Comparison of ENCODE assay signal across 21 cellular contexts in genomic region chr17:30203471-30203981, GRCh38. TPM values are rescaled to one million over a fixed set of nuclear protein-coding genes. Genes with fewer than 3 reads are reported as not detected.
DNase-seq lines count a peak whose midpoint lies in the region; ATAC-seq, FAIRE-seq and TF ChIP-seq lines count a peak whose summit lies in the region.
"Had no signal": no experiment of that assay in that cellular context is flagged by ENCODE, and none has a peak within 500 bp of the region (broad histone marks: within the 10 kb centered on the region; RNA-seq: fewer than 3 reads in every experiment).

No MANE protein-coding gene starts in this region.

- 94% methylated on average over 5 of the region's 6 CpGs for WGBS in HepG2 (ENCODE audit: low lambda C conversion rate)
- WGBS in right lobe of liver (ENCODE audit: insufficient coverage, low coverage, low lambda C conversion rate, missing lambda C conversion rate) = 87% methylated on average over 4 of the region's 6 CpGs
- WGBS in prostate gland = 52% methylated on average over 6 of the region's 6 CpGs

- intact Hi-C loops in HepG2 (cut with micrococcal nuclease; ENCODE audit: unreplicated experiment) (no loop called here), right lobe of liver (cut with DNase I) (no loop called here), Panc1 (cut with micrococcal nuclease; ENCODE audit: unreplicated experiment) (no loop called here), endothelial cell of umbilical vein (cut with micrococcal nuclease) (no loop called here), prostate gland (cut with DNase I) (no loop called here)

- BruUV-seq in HepG2 (replicated peaks; lab: Mats Ljungman, UMichigan) = no TSS peak
- no TSS peak for BruUV-seq in Panc1 (replicated peaks; lab: Mats Ljungman, UMichigan)
- BruUV-seq in endothelial cell of umbilical vein (replicated peaks; lab: Mats Ljungman, UMichigan) = no TSS peak

- H3K4me1 ChIP-seq in HepG2 (ENCODE audit: insufficient read depth, low read length) (no peaks in the 10 kb centered on the region), right lobe of liver (no peaks in the 10 kb centered on the region), Panc1 (ENCODE audit: control insufficient read depth, insufficient read depth, low read length) (no peaks in the 10 kb centered on the region), endothelial cell of umbilical vein (ENCODE audit: control insufficient read depth, extremely low read depth, insufficient read depth, low read length) (peaks cover 7% of the 10 kb centered on the region), prostate gland (replicated peaks) (no peaks in the 10 kb centered on the region)
- H3K4me1 ChIP-seq: left lung, sigmoid colon had no signal

- no peak overlapping the region for H3K4me3 ChIP-seq in HepG2 (replicated peaks in 1 of 3; ENCODE audit: insufficient read depth in 1 of 3, low read depth in 2 of 3, low read length in 3 of 3)
- H3K4me3 ChIP-seq in right lobe of liver = no peak overlapping the region
- H3K4me3 ChIP-seq in Panc1 (ENCODE audit: low read depth in 2 of 2, low read length in 2 of 2) = no peak overlapping the region
- no peak overlapping the region for H3K4me3 ChIP-seq in endothelial cell of umbilical vein (replicated peaks in 1 of 3; ENCODE audit: insufficient read depth in 1 of 3, low read depth in 1 of 3, low read length in 3 of 3)
- H3K4me3 ChIP-seq in prostate gland = no peak overlapping the region
- H3K4me3 ChIP-seq: left lung, sigmoid colon had no signal

- peak; percentile 49 for ATAC-seq in HepG2
- no peak for ATAC-seq in right lobe of liver
- peak; percentile 70; the same call in 1 of the 2 replicates for ATAC-seq in Panc1
- peak; percentile 27 to 71 for ATAC-seq in stimulated activated naive B cell treated with anti-CD40 and anti-IgM and Interleukin-4, amounts not matched to agents 10 μg/mL and 1 μg/mL and 100 μg/mL, for 72 hours (replicated peaks)
- ATAC-seq: activated T-cell treated with anti-CD3 and anti-CD28 coated beads, Interleukin-2, amount 50 U/mL, for 72 hours; left lung; T-cell had no signal

- H3K9me3 ChIP-seq in HepG2 (ENCODE audit: low read length) (no peaks in the 10 kb centered on the region), right lobe of liver (no peaks in the 10 kb centered on the region), Panc1 (ENCODE audit: control insufficient read depth, insufficient read depth, low read depth, low read length) (no peaks in the 10 kb centered on the region), endothelial cell of umbilical vein (replicated peaks; ENCODE audit: control insufficient read depth, insufficient read depth, low read length) (no peaks in the 10 kb centered on the region), prostate gland (no peaks in the 10 kb centered on the region)
- H3K9me3 ChIP-seq: left lung, sigmoid colon had no signal

- POLR2A ChIA-PET in HepG2 (lab: Yijun Ruan, JAX) (interaction anchor here (1.7 kb wide), 1 partner anchor 19 kb away, joined by 5 read pairs; no protein-coding TSS in a partner anchor), Panc1 (lab: Charles Lee) (interaction anchor here (0.6 kb wide), 1 partner anchor 432 kb away, joined by 3 read pairs; no protein-coding TSS in a partner anchor), endothelial cell of umbilical vein (lab: Charles Lee) (no interaction called here)

- no peaks in the 10 kb centered on the region for H3K79me2 ChIP-seq in HepG2 (ENCODE audit: insufficient read depth, low read length)
- H3K79me2 ChIP-seq in endothelial cell of umbilical vein (ENCODE audit: control insufficient read depth, insufficient read depth, low read length) = no peaks in the 10 kb centered on the region

- H3K27ac Mint-ChIP-seq in stimulated activated naive B cell treated with anti-CD40 and anti-IgM and Interleukin-4, amounts not matched to agents 10 μg/mL and 1 μg/mL and 100 μg/mL, for 72 hours = no peak overlapping the region
- H3K27ac Mint-ChIP-seq: activated CD4-positive, alpha-beta memory T cell treated with anti-CD3 and anti-CD28 coated beads, Interleukin-2, amount 10 ng/mL, durations not matched to agents 7 days and 5 days; activated naive CD8-positive, alpha-beta T cell treated with anti-CD3 and anti-CD28 coated beads for 36 hours; activated T-cell treated with anti-CD3 and anti-CD28 coated beads, Interleukin-2, amount 50 U/mL, for 72 hours; CD4-positive, CD25-positive, alpha-beta regulatory T cell; T-cell had no signal

- no peak for DNase-seq in HepG2 (ENCODE audit: low spot score)
- DNase-seq in right lobe of liver = no peak
- DNase-seq in Panc1 (ENCODE audit: low read depth, low spot score) = no peak
- peak; percentile 25 for DNase-seq in endothelial cell of umbilical vein (ENCODE audit: low read depth, low spot score)
- DNase-seq in stimulated activated naive B cell treated with anti-CD40 and anti-IgM and Interleukin-4, amounts not matched to agents 10 μg/mL and 1 μg/mL and 100 μg/mL, for 72 hours = no peak
- DNase-seq in prostate gland (ENCODE audit: low spot score) = no peak
- DNase-seq in HK-2 (ENCODE audit: unreplicated experiment) = no peak
- DNase-seq in HUDEP-2 (lab: John Stamatoyannopoulos, UW; ENCODE audit: unreplicated experiment in 76 of 76) = no peak
- DNase-seq: activated CD4-positive, alpha-beta memory T cell treated with anti-CD3 and anti-CD28 coated beads, Interleukin-2, amount 10 ng/mL, durations not matched to agents 7 days and 5 days; activated naive CD8-positive, alpha-beta T cell treated with anti-CD3 and anti-CD28 coated beads for 36 hours; activated T-cell treated with anti-CD3 and anti-CD28 coated beads, Interleukin-2, amount 50 U/mL, for 72 hours; CD4-positive, CD25-positive, alpha-beta regulatory T cell; foreskin melanocyte; left lung; MM.1S; NCI-H1694 treated with DMSO at 0.1 percent for 48 hours; NCI-H345; sigmoid colon; T-cell had no signal

- H3K36me3 Mint-ChIP-seq in stimulated activated naive B cell treated with anti-CD40 and anti-IgM and Interleukin-4, amounts not matched to agents 10 μg/mL and 1 μg/mL and 100 μg/mL, for 72 hours = no peaks in the 10 kb centered on the region
- H3K36me3 Mint-ChIP-seq: activated naive CD8-positive, alpha-beta T cell treated with anti-CD3 and anti-CD28 coated beads for 36 hours; CD4-positive, CD25-positive, alpha-beta regulatory T cell; T-cell had no signal

- no peak for TF ChIP-seq POLR2A in HepG2 (IDR thresholded peaks at IDR 0.05; ENCODE audit: insufficient read depth in 1 of 2, low read depth in 2 of 2, low read length in 2 of 2)
- TF ChIP-seq POLR2A in right lobe of liver (IDR thresholded peaks at IDR 0.05) = no peak
- no peak for TF ChIP-seq POLR2A in endothelial cell of umbilical vein (IDR thresholded peaks at IDR 0.05; ENCODE audit: low read depth, low read length)
- no peak for TF ChIP-seq POLR2A in prostate gland (IDR thresholded peaks at IDR 0.05)

- H3K9me1 ChIP-seq in endothelial cell of umbilical vein (replicated peaks; ENCODE audit: control insufficient read depth, extremely low read depth, insufficient read depth, low read length) = no peaks in the 10 kb centered on the region

- H3K9ac ChIP-seq in HepG2 (ENCODE audit: insufficient read depth, low read depth, low read length) (no peak overlapping the region), endothelial cell of umbilical vein (replicated peaks; ENCODE audit: extremely low read depth, insufficient read depth, low read length) (no peak overlapping the region)

- no peaks in the 10 kb centered on the region for H4K20me1 ChIP-seq in HepG2 (ENCODE audit: insufficient read depth, low read length)
- no peaks in the 10 kb centered on the region for H4K20me1 ChIP-seq in endothelial cell of umbilical vein (replicated peaks; ENCODE audit: control insufficient read depth, extremely low read depth, insufficient read depth, low read length)

- no peak for FAIRE-seq in HepG2 (lab: Jason Lieb, UNC)
- FAIRE-seq in endothelial cell of umbilical vein (lab: Jason Lieb, UNC) = peak; percentile 38

- in situ Hi-C loops in HepG2 (cut with HindIII; ENCODE audit: extremely low pct_ligation_motif_present, low pct_unique_long_range_greater_than_20kb) (no loop called here), Panc1 (cut with HindIII; ENCODE audit: low pct_unique_long_range_greater_than_20kb, low sequenced_read_pairs) (no loop called here)

- no peak overlapping the region for H3K4me3 Mint-ChIP-seq in stimulated activated naive B cell treated with anti-CD40 and anti-IgM and Interleukin-4, amounts not matched to agents 10 μg/mL and 1 μg/mL and 100 μg/mL, for 72 hours
- H3K4me3 Mint-ChIP-seq: activated CD4-positive, alpha-beta memory T cell treated with anti-CD3 and anti-CD28 coated beads, Interleukin-2, amount 10 ng/mL, durations not matched to agents 7 days and 5 days; activated naive CD8-positive, alpha-beta T cell treated with anti-CD3 and anti-CD28 coated beads for 36 hours; activated T-cell treated with anti-CD3 and anti-CD28 coated beads, Interleukin-2, amount 50 U/mL, for 72 hours; CD4-positive, CD25-positive, alpha-beta regulatory T cell; T-cell had no signal

- dilution Hi-C loops in endothelial cell of umbilical vein (cut with MboI; ENCODE audit: extremely low pct_ligation_motif_present, low sequenced_read_pairs) = no loop called here

- peaks cover 12 to 30% of the 10 kb centered on the region in 2 donors for H3K27me3 Mint-ChIP-seq in stimulated activated naive B cell treated with anti-CD40 and anti-IgM and Interleukin-4, amounts not matched to agents 10 μg/mL and 1 μg/mL and 100 μg/mL, for 72 hours

- H2AFZ ChIP-seq in HepG2 (ENCODE audit: low read length) (no peak overlapping the region), endothelial cell of umbilical vein (ENCODE audit: low read depth, low read length) (no peak overlapping the region)

- no peaks in the 10 kb centered on the region for H3K27me3 ChIP-seq in HepG2 (ENCODE audit: control insufficient read depth in 1 of 2, insufficient read depth in 2 of 2, low read length in 2 of 2)
- no peaks in the 10 kb centered on the region for H3K27me3 ChIP-seq in right lobe of liver
- no peaks in the 10 kb centered on the region for H3K27me3 ChIP-seq in Panc1 (ENCODE audit: control insufficient read depth, insufficient read depth, low read length)
- H3K27me3 ChIP-seq in endothelial cell of umbilical vein (ENCODE audit: control insufficient read depth in 2 of 2, insufficient read depth in 2 of 2, low read length in 2 of 2) = no peaks in the 10 kb centered on the region
- H3K27me3 ChIP-seq in prostate gland (replicated peaks; ENCODE audit: insufficient read depth) = no peaks in the 10 kb centered on the region
- H3K27me3 ChIP-seq: left lung had no signal

- no peak overlapping the region for H3K4me2 ChIP-seq in HepG2 (ENCODE audit: low read depth, low read length)
- H3K4me2 ChIP-seq in endothelial cell of umbilical vein (ENCODE audit: insufficient read depth, low read length) = no peak overlapping the region

- no peaks in the 10 kb centered on the region for H3K9me3 Mint-ChIP-seq in stimulated activated naive B cell treated with anti-CD40 and anti-IgM and Interleukin-4, amounts not matched to agents 10 μg/mL and 1 μg/mL and 100 μg/mL, for 72 hours
- H3K9me3 Mint-ChIP-seq: activated CD4-positive, alpha-beta memory T cell treated with anti-CD3 and anti-CD28 coated beads, Interleukin-2, amount 10 ng/mL, durations not matched to agents 7 days and 5 days; activated naive CD8-positive, alpha-beta T cell treated with anti-CD3 and anti-CD28 coated beads for 36 hours; activated T-cell treated with anti-CD3 and anti-CD28 coated beads, Interleukin-2, amount 50 U/mL, for 72 hours; CD4-positive, CD25-positive, alpha-beta regulatory T cell; T-cell had no signal

- peaks cover 9 to 16% of the 10 kb centered on the region in 2 donors for H3K4me1 Mint-ChIP-seq in stimulated activated naive B cell treated with anti-CD40 and anti-IgM and Interleukin-4, amounts not matched to agents 10 μg/mL and 1 μg/mL and 100 μg/mL, for 72 hours
- H3K4me1 Mint-ChIP-seq: activated CD4-positive, alpha-beta memory T cell treated with anti-CD3 and anti-CD28 coated beads, Interleukin-2, amount 10 ng/mL, durations not matched to agents 7 days and 5 days; CD4-positive, CD25-positive, alpha-beta regulatory T cell; T-cell had no signal

- CTCF ChIA-PET in HepG2 (lab: Yijun Ruan, JAX; ENCODE audit: low intra/inter-chr PET ratio, low total read pairs) = no interaction called here
- CTCF ChIA-PET in Panc1 (lab: Charles Lee) = no interaction called here
- CTCF ChIA-PET in endothelial cell of umbilical vein (lab: Charles Lee) = interaction anchor here (0.9 to 2.5 kb wide), 7 partner anchors 9 to 110 kb away, joined by 3 to 8 read pairs (median 4); no protein-coding TSS in a partner anchor

- TF ChIP-seq EP300 in HepG2 (IDR thresholded peaks at IDR 0.05; ENCODE audit: low read depth in 2 of 2, low read length in 2 of 2) (no peak), HepG2 (CRISPR knock-in tag; IDR thresholded peaks at IDR 0.05; ENCODE audit: borderline replicate concordance) (no peak)

- H3K27ac ChIP-seq in HepG2 (ENCODE audit: extremely low read length, insufficient read depth, low read length) (no peak overlapping the region), right lobe of liver (no peak overlapping the region), Panc1 (ENCODE audit: low read length) (no peak overlapping the region), endothelial cell of umbilical vein (ENCODE audit: insufficient read depth, low read depth, low read length) (no peak overlapping the region), prostate gland (no peak overlapping the region)
- H3K27ac ChIP-seq: epithelial cell of prostate, left lung, RWPE1, sigmoid colon had no signal

- TF ChIP-seq CTCF in HepG2 (CRISPR knock-in tag; IDR thresholded peaks at IDR 0.05) (no peak), right lobe of liver (IDR thresholded peaks at IDR 0.05) (no peak), Panc1 (IDR thresholded peaks at IDR 0.05) (no peak), endothelial cell of umbilical vein (IDR thresholded peaks at IDR 0.05; ENCODE audit: extremely low read depth in 1 of 2, insufficient read depth in 1 of 2, low read depth in 1 of 2, low read length in 2 of 2) (peak in 1 of 2 donors; percentile 13), prostate gland (IDR thresholded peaks at IDR 0.05) (no peak)

- H3K36me3 ChIP-seq in HepG2 (replicated peaks in 1 of 2; ENCODE audit: control insufficient read depth in 1 of 2, insufficient read depth in 2 of 2, low read length in 2 of 2) (no peaks in the 10 kb centered on the region; a peak in 1 of 5 replicates), right lobe of liver (no peaks in the 10 kb centered on the region), Panc1 (ENCODE audit: control insufficient read depth, insufficient read depth, low read length) (no peaks in the 10 kb centered on the region), endothelial cell of umbilical vein (ENCODE audit: control insufficient read depth in 2 of 2, extremely low read depth in 1 of 2, insufficient read depth in 2 of 2, low read length in 2 of 2) (no peaks in the 10 kb centered on the region), prostate gland (no peaks in the 10 kb centered on the region)
- H3K36me3 ChIP-seq: left lung, sigmoid colon had no signal

- no peak for TF ChIP-seq RAD21 in HepG2 (CRISPR knock-in tag; IDR thresholded peaks at IDR 0.05)

RNA-seq across cellular contexts. Expression of gene SLC6A4, which starts 32.0 kb away (rescaled TPM):
- 5.6 and 7.6 TPM in 2 replicates for total RNA-seq in HepG2 (2016; rRNA removed; fragmentation: Illumina TruSeq; extraction: Trizol)
- 1.9 and 2.0 TPM in 2 replicates for total RNA-seq in HepG2 (2016; cell fraction: cytosol; rRNA removed; fragmentation: Illumina TruSeq; extraction: Trizol; ENCODE audit: low read depth)
- total RNA-seq in HepG2 (2016; cell fraction: insoluble cytoplasmic fraction; rRNA removed; fragmentation: Illumina TruSeq; extraction: Trizol) = 5.7 and 7.3 TPM in 2 replicates
- 4.1 and 5.6 TPM in 2 replicates for total RNA-seq in HepG2 (2016; cell fraction: membrane; rRNA removed; fragmentation: Illumina TruSeq; extraction: Trizol)
- 6.7 and 7.0 TPM in 2 replicates for total RNA-seq in HepG2 (2016; cell fraction: nucleus; rRNA removed; fragmentation: Illumina TruSeq; extraction: Trizol)
- polyA plus RNA-seq in HepG2 (2011; rRNA removed) = 20.3 and 21.9 TPM in 2 replicates
- polyA plus RNA-seq in HepG2 (2011; cell fraction: cytosol; rRNA removed) = 15.7 and 20.0 TPM in 2 replicates
- polyA plus RNA-seq in HepG2 (2011; cell fraction: nucleus; rRNA removed) = 8.1 and 11.6 TPM in 2 replicates
- polyA plus RNA-seq in HepG2 (2012) = 15.5 and 28.1 TPM in 2 replicates
- 1.6 and 2.3 TPM in 2 replicates for polyA plus RNA-seq in HepG2 (2016; cell fraction: cytosol; fragmentation: Illumina TruSeq; extraction: Trizol; ENCODE audit: low read depth)
- 5.2 and 5.3 TPM in 2 replicates for polyA plus RNA-seq in HepG2 (2016; cell fraction: insoluble cytoplasmic fraction; fragmentation: Illumina TruSeq; extraction: Trizol; ENCODE audit: low read depth)
- polyA plus RNA-seq in HepG2 (2016; cell fraction: membrane; fragmentation: Illumina TruSeq; extraction: Trizol; ENCODE audit: low read depth) = 3.7 and 4.6 TPM in 2 replicates
- polyA plus RNA-seq in HepG2 (2016; cell fraction: nucleus; fragmentation: Illumina TruSeq; extraction: Trizol; ENCODE audit: insufficient read depth, low read depth) = 9.8 and 10.4 TPM in 2 replicates
- 24.8 TPM in 1 of 2 replicates, not detected in the other for polyA minus RNA-seq in HepG2 (2011; rRNA and poly(A)+ RNA removed; ENCODE audit: low replicate concordance)
- 7.6 and 9.2 TPM in 2 replicates for polyA minus RNA-seq in HepG2 (2011; cell fraction: cytosol; rRNA and poly(A)+ RNA removed)
- polyA minus RNA-seq in HepG2 (2011; cell fraction: nucleus; rRNA and poly(A)+ RNA removed) = 9.4 and 13.8 TPM in 2 replicates
- not detected for total RNA-seq in right lobe of liver
- total RNA-seq in Panc1 (2021; ENCODE audit: unreplicated experiment) = not detected
- polyA plus RNA-seq in Panc1 (2012; ENCODE audit: insufficient read length) = not detected
- not detected in 2 replicates for total RNA-seq in endothelial cell of umbilical vein
- polyA plus RNA-seq in endothelial cell of umbilical vein = 0.18 and 0.25 TPM in 2 replicates
- polyA plus RNA-seq in endothelial cell of umbilical vein (2011; cell fraction: cytosol; rRNA removed) = 0.06 TPM in 1 of 2 replicates, not detected in the other
- 0.21 and 0.28 TPM in 2 replicates for polyA plus RNA-seq in endothelial cell of umbilical vein (2011; cell fraction: nucleus; rRNA removed)
- not detected in 2 replicates for polyA plus RNA-seq in endothelial cell of umbilical vein (2012)
- polyA minus RNA-seq in endothelial cell of umbilical vein = 0.06 TPM in 1 of 2 replicates, not detected in the other
- not detected for polyA minus RNA-seq in endothelial cell of umbilical vein (2011; cell fraction: cytosol; rRNA and poly(A)+ RNA removed)
- not detected in 2 replicates for polyA minus RNA-seq in endothelial cell of umbilical vein (2011; cell fraction: nucleus; rRNA and poly(A)+ RNA removed)
- under 1 TPM; 0.09 to 0.74 TPM for total RNA-seq in prostate gland
- total RNA-seq: activated naive CD8-positive, alpha-beta T cell treated with anti-CD3 and anti-CD28 coated beads for 36 hours had no signal

Comparison
In these comparisons a context has a peak if more than half of its experiments do, and no peak if none do; other contexts are left out.
1. ATAC-seq: peak in HepG2 (single experiment), Panc1 (single experiment) and stimulated activated naive B cell treated with anti-CD40 and anti-IgM and Interleukin-4, amounts not matched to agents 10 μg/mL and 1 μg/mL and 100 μg/mL, for 72 hours (2 of 2); none in right lobe of liver (0 of 4).